In the genomic region with DNA sequence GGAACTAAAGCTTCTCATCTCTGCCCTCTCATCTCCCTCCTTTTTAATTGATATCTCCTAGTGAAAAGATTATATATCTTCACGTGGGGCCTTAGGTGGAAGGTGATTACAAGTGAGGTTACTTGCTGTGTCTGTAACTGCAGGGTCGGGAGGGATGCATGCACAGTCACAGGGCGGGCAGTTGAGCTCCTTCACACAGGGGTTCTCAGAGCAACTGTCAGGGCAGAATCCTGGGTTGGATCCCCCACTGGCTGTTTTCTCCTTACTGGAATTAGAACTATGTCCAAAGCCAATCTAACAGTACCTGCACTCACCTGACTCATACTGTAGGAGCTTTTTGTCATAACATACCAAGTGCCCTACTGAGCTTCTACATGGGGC, we compare ENCODE assay signal across 13 cellular contexts.
A peak's percentile ranks its signal among the peaks of the same experiment; 100 is the strongest.
DNase-seq lines count a peak whose midpoint lies in the region; ATAC-seq and TF ChIP-seq lines count a peak whose summit lies in the region.
"Had no signal": no experiment of that assay in that cellular context is flagged by ENCODE, and none has a peak within 500 bp of the region (broad histone marks: within the 10 kb centered on the region; RNA-seq: fewer than 3 reads in every experiment).

No MANE protein-coding gene starts in this region.

- H3K36me3 Mint-ChIP-seq in nephron progenitor cell (ENCODE audit: low read depth) = peaks cover 25% of the 10 kb centered on the region
- no peaks in the 10 kb centered on the region for H3K36me3 Mint-ChIP-seq in stimulated activated memory B cell treated with anti-CD40 and anti-IgM and Interleukin-4, amounts not matched to agents 10 μg/mL and 1 μg/mL and 100 μg/mL, for 72 hours
- H3K36me3 Mint-ChIP-seq: CD4-positive, alpha-beta memory T cell had no signal

- peak overlapping the region; percentile 62 for H3K27ac Mint-ChIP-seq in nephron progenitor cell
- H3K27ac Mint-ChIP-seq in stimulated activated memory B cell treated with anti-CD40 and anti-IgM and Interleukin-4, amounts not matched to agents 10 μg/mL and 1 μg/mL and 100 μg/mL, for 72 hours = no peak overlapping the region
- H3K27ac Mint-ChIP-seq: CD4-positive, alpha-beta memory T cell had no signal

- peak; percentile 77 for DNase-seq in esophagus muscularis mucosa (ENCODE audit: extremely low spot score)
- no peak for DNase-seq in nephron progenitor cell
- DNase-seq in germinal center (ENCODE audit: low spot score) = no peak
- no peak for DNase-seq in NCI-H1436 (lab: John Stamatoyannopoulos, UW)
- no peak for DNase-seq in DMS153 treated with DMSO at 0.1 percent for 48 hours (lab: John Stamatoyannopoulos, UW; ENCODE audit: unreplicated experiment)
- DNase-seq: C1 segment of cervical spinal cord; Calu3; CD4-positive, alpha-beta memory T cell; COR-L47; DND-41; H7; HCEC 1CT had no signal

- H3K27ac ChIP-seq in esophagus muscularis mucosa (replicated peaks in 1 of 4) = no peak overlapping the region

- no peak for TF ChIP-seq CTCF in esophagus muscularis mucosa (IDR thresholded peaks at IDR 0.05)
- TF ChIP-seq CTCF in nephron progenitor cell (IDR thresholded peaks at IDR 0.05) = no peak

- peaks cover 10% of the 10 kb centered on the region for H3K4me1 Mint-ChIP-seq in nephron progenitor cell
- H3K4me1 Mint-ChIP-seq in stimulated activated memory B cell treated with anti-CD40 and anti-IgM and Interleukin-4, amounts not matched to agents 10 μg/mL and 1 μg/mL and 100 μg/mL, for 72 hours = no peaks in the 10 kb centered on the region
- H3K4me1 Mint-ChIP-seq: CD4-positive, alpha-beta memory T cell had no signal

- H3K9me3 ChIP-seq in esophagus muscularis mucosa = no peaks in the 10 kb centered on the region

- H3K9me3 Mint-ChIP-seq in nephron progenitor cell = no peaks in the 10 kb centered on the region
- H3K9me3 Mint-ChIP-seq in stimulated activated memory B cell treated with anti-CD40 and anti-IgM and Interleukin-4, amounts not matched to agents 10 μg/mL and 1 μg/mL and 100 μg/mL, for 72 hours = no peaks in the 10 kb centered on the region
- H3K9me3 Mint-ChIP-seq: CD4-positive, alpha-beta memory T cell had no signal

- H3K4me1 ChIP-seq in esophagus muscularis mucosa = no peaks in the 10 kb centered on the region

- H3K4me3 ChIP-seq in esophagus muscularis mucosa = no peak overlapping the region

- H3K36me3 ChIP-seq in esophagus muscularis mucosa = no peaks in the 10 kb centered on the region

- ATAC-seq in stimulated activated memory B cell treated with anti-CD40 and anti-IgM and Interleukin-4, amounts not matched to agents 10 μg/mL and 1 μg/mL and 100 μg/mL, for 72 hours = peak; percentile 50

- WGBS in esophagus muscularis mucosa = 85% methylated on average over 3 of the region's 3 CpGs

- intact Hi-C loops in esophagus muscularis mucosa (cut with DNase I) = no loop called here

- no peak for TF ChIP-seq POLR2A in esophagus muscularis mucosa (IDR thresholded peaks at IDR 0.05; ENCODE audit: low read depth)

- no peak for TF ChIP-seq EP300 in esophagus muscularis mucosa (IDR thresholded peaks at IDR 0.05)

- H3K27me3 ChIP-seq in esophagus muscularis mucosa = no peaks in the 10 kb centered on the region

- no peak overlapping the region for H3K4me3 Mint-ChIP-seq in nephron progenitor cell
- H3K4me3 Mint-ChIP-seq in stimulated activated memory B cell treated with anti-CD40 and anti-IgM and Interleukin-4, amounts not matched to agents 10 μg/mL and 1 μg/mL and 100 μg/mL, for 72 hours = no peak overlapping the region
- H3K4me3 Mint-ChIP-seq: CD4-positive, alpha-beta memory T cell had no signal

- H3K27me3 Mint-ChIP-seq in nephron progenitor cell (ENCODE audit: low read depth, poor library complexity) = peaks cover 4% of the 10 kb centered on the region
- H3K27me3 Mint-ChIP-seq in stimulated activated memory B cell treated with anti-CD40 and anti-IgM and Interleukin-4, amounts not matched to agents 10 μg/mL and 1 μg/mL and 100 μg/mL, for 72 hours = no peaks in the 10 kb centered on the region
